Comparison of ENCODE assay signal across 1 cellular context in the genomic region with DNA sequence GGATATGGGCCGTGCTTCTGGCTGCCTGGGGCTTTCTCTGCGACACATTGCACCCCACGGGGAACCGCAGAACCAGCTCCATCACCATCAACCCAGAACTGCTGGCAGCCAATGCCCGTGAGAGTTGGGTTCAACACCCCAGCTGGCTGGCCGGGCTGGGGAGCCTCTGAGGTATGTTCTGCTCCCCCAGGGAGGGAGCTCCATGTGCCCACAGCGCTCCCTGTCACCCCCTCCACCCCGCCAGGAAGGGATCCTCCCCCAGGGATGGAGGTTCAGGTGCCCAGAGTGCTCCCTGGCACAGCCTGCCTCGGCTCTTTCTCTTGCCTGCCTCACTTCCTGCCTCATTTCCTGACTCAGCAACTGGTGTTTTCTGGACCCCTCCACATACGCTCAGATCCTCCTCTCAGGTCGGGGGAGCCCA.
TF ChIP-seq lines count a peak whose summit lies in the region.

No MANE protein-coding gene starts in this region.

TF ChIP-seq in GM23338, 12 proteins besides CTCF, POLR2A, EP300 and RAD21:
- TF ChIP-seq, protein P1, sequence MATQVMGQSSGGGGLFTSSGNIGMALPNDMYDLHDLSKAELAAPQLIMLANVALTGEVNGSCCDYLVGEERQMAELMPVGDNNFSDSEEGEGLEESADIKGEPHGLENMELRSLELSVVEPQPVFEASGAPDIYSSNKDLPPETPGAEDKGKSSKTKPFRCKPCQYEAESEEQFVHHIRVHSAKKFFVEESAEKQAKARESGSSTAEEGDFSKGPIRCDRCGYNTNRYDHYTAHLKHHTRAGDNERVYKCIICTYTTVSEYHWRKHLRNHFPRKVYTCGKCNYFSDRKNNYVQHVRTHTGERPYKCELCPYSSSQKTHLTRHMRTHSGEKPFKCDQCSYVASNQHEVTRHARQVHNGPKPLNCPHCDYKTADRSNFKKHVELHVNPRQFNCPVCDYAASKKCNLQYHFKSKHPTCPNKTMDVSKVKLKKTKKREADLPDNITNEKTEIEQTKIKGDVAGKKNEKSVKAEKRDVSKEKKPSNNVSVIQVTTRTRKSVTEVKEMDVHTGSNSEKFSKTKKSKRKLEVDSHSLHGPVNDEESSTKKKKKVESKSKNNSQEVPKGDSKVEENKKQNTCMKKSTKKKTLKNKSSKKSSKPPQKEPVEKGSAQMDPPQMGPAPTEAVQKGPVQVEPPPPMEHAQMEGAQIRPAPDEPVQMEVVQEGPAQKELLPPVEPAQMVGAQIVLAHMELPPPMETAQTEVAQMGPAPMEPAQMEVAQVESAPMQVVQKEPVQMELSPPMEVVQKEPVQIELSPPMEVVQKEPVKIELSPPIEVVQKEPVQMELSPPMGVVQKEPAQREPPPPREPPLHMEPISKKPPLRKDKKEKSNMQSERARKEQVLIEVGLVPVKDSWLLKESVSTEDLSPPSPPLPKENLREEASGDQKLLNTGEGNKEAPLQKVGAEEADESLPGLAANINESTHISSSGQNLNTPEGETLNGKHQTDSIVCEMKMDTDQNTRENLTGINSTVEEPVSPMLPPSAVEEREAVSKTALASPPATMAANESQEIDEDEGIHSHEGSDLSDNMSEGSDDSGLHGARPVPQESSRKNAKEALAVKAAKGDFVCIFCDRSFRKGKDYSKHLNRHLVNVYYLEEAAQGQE (IDR thresholded peaks at IDR 0.05; ENCODE audit: unreplicated experiment) = no peak
- TF ChIP-seq CREB1 (CRISPR knock-in tag; IDR thresholded peaks at IDR 0.05; ENCODE audit: low read depth) (no peak), JUNB (IDR thresholded peaks at IDR 0.05; ENCODE audit: unreplicated experiment) (no peak), EZH2phosphoT487 (IDR thresholded peaks at IDR 0.05; ENCODE audit: unreplicated experiment) (no peak)
- TF ChIP-seq, protein P2, sequence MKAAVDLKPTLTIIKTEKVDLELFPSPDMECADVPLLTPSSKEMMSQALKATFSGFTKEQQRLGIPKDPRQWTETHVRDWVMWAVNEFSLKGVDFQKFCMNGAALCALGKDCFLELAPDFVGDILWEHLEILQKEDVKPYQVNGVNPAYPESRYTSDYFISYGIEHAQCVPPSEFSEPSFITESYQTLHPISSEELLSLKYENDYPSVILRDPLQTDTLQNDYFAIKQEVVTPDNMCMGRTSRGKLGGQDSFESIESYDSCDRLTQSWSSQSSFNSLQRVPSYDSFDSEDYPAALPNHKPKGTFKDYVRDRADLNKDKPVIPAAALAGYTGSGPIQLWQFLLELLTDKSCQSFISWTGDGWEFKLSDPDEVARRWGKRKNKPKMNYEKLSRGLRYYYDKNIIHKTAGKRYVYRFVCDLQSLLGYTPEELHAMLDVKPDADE (IDR thresholded peaks at IDR 0.05) = no peak
